ENCODE assay signal across 10 cellular contexts in the genomic region with DNA sequence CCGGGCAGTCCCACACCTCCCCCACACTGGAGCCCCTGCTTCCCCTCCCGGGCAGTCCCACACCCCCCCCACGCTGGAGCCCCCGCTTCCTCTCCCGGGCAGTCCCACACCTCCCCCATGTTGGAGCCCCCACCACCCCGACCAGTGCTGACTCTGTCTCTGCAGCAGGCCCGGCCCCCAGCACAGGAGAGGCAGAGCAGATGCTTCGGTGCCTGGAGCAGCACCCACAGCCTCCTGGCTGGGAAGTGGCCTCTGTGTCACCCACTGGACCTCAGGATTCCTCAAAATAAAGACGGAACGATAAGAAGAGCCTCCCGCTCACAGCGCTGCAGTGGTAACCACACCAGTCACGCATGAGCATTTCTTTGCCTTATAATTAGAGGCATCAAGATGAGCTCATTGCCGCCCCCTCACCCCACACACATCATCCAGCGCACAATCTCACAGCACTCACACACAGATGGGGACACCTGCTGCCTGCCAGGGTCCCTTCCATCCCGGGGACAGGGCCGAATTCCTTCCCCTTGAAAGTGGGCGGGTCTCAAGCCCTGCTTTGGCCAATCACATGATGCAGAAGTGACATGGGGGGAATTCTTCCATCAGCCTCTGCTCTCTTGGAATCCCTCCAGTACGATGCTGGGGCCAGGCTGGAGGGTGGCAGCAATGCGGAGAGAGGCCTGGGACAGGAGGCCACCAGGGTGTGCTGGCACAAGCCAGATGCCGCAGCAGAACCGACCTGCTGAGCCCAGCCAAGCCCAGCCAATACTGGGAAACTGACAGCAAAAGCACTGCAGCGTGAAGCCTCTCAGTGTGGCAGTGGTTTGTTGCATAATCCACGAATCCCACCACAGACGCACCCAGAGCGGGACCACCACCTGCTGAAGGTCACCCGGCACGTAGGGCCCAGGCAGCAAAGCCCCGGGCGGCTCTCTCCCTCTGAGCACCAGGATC. TPM values are rescaled to one million over a fixed set of nuclear protein-coding genes. Genes with fewer than 3 reads are reported as not detected.
DNase-seq lines count a peak whose midpoint lies in the region; ATAC-seq and TF ChIP-seq lines count a peak whose summit lies in the region.
"Had no signal": no experiment of that assay in that cellular context is flagged by ENCODE, and none has a peak within 500 bp of the region (broad histone marks: within the 10 kb centered on the region; RNA-seq: fewer than 3 reads in every experiment).

No MANE protein-coding gene starts in this region.

- H3K9ac ChIP-seq in rectal smooth muscle tissue (ENCODE audit: low read length), result no peak overlapping the region

- intact Hi-C loops in left colon (cut with DNase I, micrococcal nuclease), result no loop called here

- DNase-seq in GM12865 (ENCODE audit: low read depth) (peak; percentile 71), NCI-H2081 treated with DMSO at 0.1 percent for 48 hours (lab: John Stamatoyannopoulos, UW) (peak; percentile 3), fibroblast of villous mesenchyme (ENCODE audit: low read depth) (peak; percentile 74), left colon (no peak), T1000 (lab: John Stamatoyannopoulos, UW) (no peak)
- DNase-seq: NCI-H226 had no signal

- peaks cover 15% of the 10 kb centered on the region for H3K4me1 ChIP-seq in rectal smooth muscle tissue (ENCODE audit: control insufficient read depth, insufficient read depth, low read length)

- ATAC-seq in left colon, result no peak
- ATAC-seq in GM21526 (IDR thresholded peaks at IDR 0.05; ENCODE audit: low FRiP score, unreplicated experiment), result no peak
- no peak for ATAC-seq in GM19351 (IDR thresholded peaks at IDR 0.05; ENCODE audit: unreplicated experiment)

- H3K4me3 ChIP-seq in GM12865 (ENCODE audit: low read depth, low read length) (no peak overlapping the region; the same call in 1 of the 2 replicates), fibroblast of villous mesenchyme (ENCODE audit: low read depth, low read length) (no peak overlapping the region), rectal smooth muscle tissue (ENCODE audit: low read length) (no peak overlapping the region)

- H3K27me3 ChIP-seq in rectal smooth muscle tissue (ENCODE audit: control insufficient read depth, insufficient read depth, low read length), result no peaks in the 10 kb centered on the region

- peak overlapping the region; percentile 43 for H3K27ac ChIP-seq in rectal smooth muscle tissue (ENCODE audit: low read depth, low read length)
- H3K27ac ChIP-seq: epithelial cell of prostate had no signal

- TF ChIP-seq CTCF in GM12865 (IDR thresholded peaks at IDR 0.05; ENCODE audit: insufficient read depth, low read depth, low read length, missing control alignments) (no peak), fibroblast of villous mesenchyme (IDR thresholded peaks at IDR 0.05; ENCODE audit: insufficient read depth, low read depth, low read length) (no peak)

- H3K36me3 ChIP-seq in rectal smooth muscle tissue (ENCODE audit: control insufficient read depth, insufficient read depth, low read length), result peaks cover 8% of the 10 kb centered on the region

RNA-seq across cellular contexts. Expression of gene PIP5K1C, which starts 16.1 kb away (rescaled TPM):
- 40.6 and 46.2 TPM in 2 replicates for total RNA-seq in fibroblast of villous mesenchyme
- total RNA-seq in left colon, result 10 to 100 TPM; 25.1 to 33.1 TPM

RNA-seq across cellular contexts. Expression of gene TJP3, which starts 24.0 kb away (rescaled TPM):
- total RNA-seq in fibroblast of villous mesenchyme (not detected in 2 replicates), left colon (100 to 1,000 TPM; 297 to 343 TPM)

RNA-seq across cellular contexts. Expression of gene CACTIN, which starts 57.6 kb away (rescaled TPM):
- total RNA-seq in fibroblast of villous mesenchyme, result 17.7 and 24.8 TPM in 2 replicates
- total RNA-seq in left colon, result 10 to 100 TPM; 16.9 to 20.0 TPM

Comparison
In these comparisons a context has a peak if more than half of its experiments do, and no peak if none do; other contexts are left out.
1. DNase-seq: peak in GM12865 (single experiment), NCI-H2081 treated with DMSO at 0.1 percent for 48 hours (single experiment) and fibroblast of villous mesenchyme (single experiment); none in left colon (0 of 2) and T1000 (single experiment).
2. RNA of gene TJP3, which starts 24.0 kb away (total RNA-seq): 297 to 343 TPM in left colon; not detected in fibroblast of villous mesenchyme; every median in the first group is over 100 times any median in the second.